In the genomic region with DNA sequence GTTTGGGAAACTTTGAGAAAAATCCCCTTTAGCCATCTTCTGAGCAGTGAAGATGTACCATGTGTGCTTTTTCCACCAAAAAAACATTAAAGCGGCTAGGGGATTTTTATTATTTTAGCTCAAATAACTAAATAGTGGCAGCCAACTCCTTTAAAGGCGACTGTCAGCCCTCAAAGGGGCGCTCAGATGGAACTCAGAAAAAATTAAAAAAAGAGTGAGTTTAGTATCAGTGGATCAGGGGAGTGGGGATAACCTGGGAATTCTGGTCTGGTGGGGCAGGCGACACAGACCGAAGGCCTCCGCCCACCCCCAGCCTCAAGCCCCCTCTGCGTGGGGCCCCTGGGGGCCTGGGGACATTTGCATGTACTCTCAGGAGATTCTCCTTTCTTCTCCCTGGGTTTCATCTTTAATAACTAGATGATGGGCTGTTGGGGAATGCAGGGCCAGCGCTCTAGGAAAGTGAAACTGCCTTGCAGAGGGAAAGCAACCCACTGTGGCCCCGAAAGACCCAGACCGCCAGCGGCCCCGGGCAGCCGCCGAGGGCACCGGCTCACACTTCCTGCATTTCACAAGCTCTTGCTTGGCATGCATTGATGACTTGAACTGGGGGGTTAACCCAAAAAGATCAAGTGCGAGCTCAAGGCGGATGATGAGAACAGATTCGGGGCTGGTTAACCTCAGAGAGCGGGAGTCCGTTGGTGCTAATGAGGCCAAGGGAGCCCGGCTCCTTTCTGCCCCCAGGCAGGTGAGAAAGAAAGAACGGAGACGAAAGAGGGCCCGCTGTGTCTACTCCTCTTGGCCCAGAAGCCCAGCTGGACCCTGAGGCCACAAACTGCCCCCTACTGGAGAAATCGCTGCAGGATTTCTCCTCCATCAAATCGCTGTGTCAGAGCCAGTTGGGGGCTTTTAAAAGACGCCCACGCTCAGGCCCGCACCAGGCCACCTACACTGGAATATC, we compare ENCODE assay signal across 9 cellular contexts. TPM values are rescaled to one million over a fixed set of nuclear protein-coding genes. Genes with fewer than 3 reads are reported as not detected.
DNase-seq lines count a peak whose midpoint lies in the region; ATAC-seq lines count a peak whose summit lies in the region.
"Had no signal": no experiment of that assay in that cellular context is flagged by ENCODE, and none has a peak within 500 bp of the region (broad histone marks: within the 10 kb centered on the region; RNA-seq: fewer than 3 reads in every experiment).

No MANE protein-coding gene starts in this region.

- H3K4me1 Mint-ChIP-seq in CD8-positive, alpha-beta memory T cell: peaks cover 36 to 52% (median 49%) of the 10 kb centered on the region in 3 donors
- H3K4me1 Mint-ChIP-seq in activated T-helper 17 cell treated with anti-CD3 and anti-CD28 coated beads, Interleukin-2, amount 50 U/mL, for 72 hours: peaks cover 51% of the 10 kb centered on the region
- peaks cover 53% of the 10 kb centered on the region for H3K4me1 Mint-ChIP-seq in stimulated activated naive CD8-positive, alpha-beta T cell treated with anti-CD3 and anti-CD28 coated beads, Interleukin-15, amount 100 ng/mL, for 72 hours

- H3K36me3 ChIP-seq in CD8-positive, alpha-beta memory T cell (ENCODE audit: insufficient read depth, low read length): no peaks in the 10 kb centered on the region

- H3K27ac Mint-ChIP-seq in CD8-positive, alpha-beta memory T cell: peak overlapping the region; percentile 92 to 100 (median 97)
- H3K27ac Mint-ChIP-seq in activated T-helper 17 cell treated with anti-CD3 and anti-CD28 coated beads, Interleukin-2, amount 50 U/mL, for 72 hours: peak overlapping the region; percentile 94
- peak overlapping the region; percentile 90 to 95 for H3K27ac Mint-ChIP-seq in stimulated activated naive CD8-positive, alpha-beta T cell treated with anti-CD3 and anti-CD28 coated beads, Interleukin-15, amount 100 ng/mL, for 72 hours

- peak overlapping the region; percentile 45 for H3K4me3 ChIP-seq in CD8-positive, alpha-beta memory T cell (ENCODE audit: low read length)

- H3K36me3 Mint-ChIP-seq in CD8-positive, alpha-beta memory T cell: peaks cover 0 to 12% (median 0%) of the 10 kb centered on the region in 3 donors
- no peaks in the 10 kb centered on the region for H3K36me3 Mint-ChIP-seq in activated T-helper 17 cell treated with anti-CD3 and anti-CD28 coated beads, Interleukin-2, amount 50 U/mL, for 72 hours (ENCODE audit: low read depth)

- POLR2A ChIA-PET in CD8-positive, alpha-beta memory T cell (lab: Charles Lee): interaction anchor here (0.6 to 2.1 kb wide), 10 partner anchors 8 to 339 kb away, joined by 3 to 8 read pairs (median 4); a partner anchor contains a TSS

- H3K4me1 ChIP-seq in CD8-positive, alpha-beta memory T cell (ENCODE audit: insufficient read depth, low read length): peaks cover 28% of the 10 kb centered on the region

- no peaks in the 10 kb centered on the region for H3K27me3 Mint-ChIP-seq in CD8-positive, alpha-beta memory T cell
- no peaks in the 10 kb centered on the region for H3K27me3 Mint-ChIP-seq in activated T-helper 17 cell treated with anti-CD3 and anti-CD28 coated beads, Interleukin-2, amount 50 U/mL, for 72 hours
- peaks cover 8% of the 10 kb centered on the region for H3K27me3 Mint-ChIP-seq in stimulated activated naive CD8-positive, alpha-beta T cell treated with anti-CD3 and anti-CD28 coated beads, Interleukin-15, amount 100 ng/mL, for 72 hours

- ATAC-seq in GM21367 (IDR thresholded peaks at IDR 0.05; ENCODE audit: unreplicated experiment): peak; percentile 51
- peak; percentile 52 for ATAC-seq in activated T-helper 17 cell treated with anti-CD3 and anti-CD28 coated beads, Interleukin-2, amount 50 U/mL, for 72 hours (replicated peaks)
- peak; percentile 87 for ATAC-seq in stimulated activated naive CD8-positive, alpha-beta T cell treated with anti-CD3 and anti-CD28 coated beads, Interleukin-15, amount 100 ng/mL, for 72 hours

- H3K9me3 Mint-ChIP-seq in CD8-positive, alpha-beta memory T cell: peaks cover 5 to 23% (median 10%) of the 10 kb centered on the region in 5 donors
- peaks cover 7% of the 10 kb centered on the region for H3K9me3 Mint-ChIP-seq in activated T-helper 17 cell treated with anti-CD3 and anti-CD28 coated beads, Interleukin-2, amount 50 U/mL, for 72 hours
- H3K9me3 Mint-ChIP-seq in stimulated activated naive CD8-positive, alpha-beta T cell treated with anti-CD3 and anti-CD28 coated beads, Interleukin-15, amount 100 ng/mL, for 72 hours: peaks cover 17 to 19% of the 10 kb centered on the region in 2 donors

- H3K9me3 ChIP-seq in CD8-positive, alpha-beta memory T cell (ENCODE audit: low read length): no peaks in the 10 kb centered on the region

- CTCF ChIA-PET in CD8-positive, alpha-beta memory T cell (lab: Charles Lee): interaction anchor here (0.8 to 7.0 kb wide), 21 partner anchors 8 to 388 kb away, joined by 3 to 43 read pairs (median 5); a partner anchor contains a TSS

- H3K4me3 Mint-ChIP-seq in CD8-positive, alpha-beta memory T cell: peak overlapping the region; percentile 83 to 99 (median 87)
- peak overlapping the region; percentile 88 for H3K4me3 Mint-ChIP-seq in activated T-helper 17 cell treated with anti-CD3 and anti-CD28 coated beads, Interleukin-2, amount 50 U/mL, for 72 hours
- H3K4me3 Mint-ChIP-seq in stimulated activated naive CD8-positive, alpha-beta T cell treated with anti-CD3 and anti-CD28 coated beads, Interleukin-15, amount 100 ng/mL, for 72 hours: peak overlapping the region; percentile 80 to 82

- H3K27me3 ChIP-seq in CD8-positive, alpha-beta memory T cell (ENCODE audit: insufficient read depth, low read length, poor library complexity, severe bottlenecking): no peaks in the 10 kb centered on the region

- peak overlapping the region; percentile 62 for H3K27ac ChIP-seq in CD8-positive, alpha-beta memory T cell (ENCODE audit: low read depth, low read length)

- DNase-seq in CD8-positive, alpha-beta memory T cell: peak; percentile 33 to 77 (median 52)
- DNase-seq in Kasumi-1 (lab: John Stamatoyannopoulos, UW) (peak; percentile 35 to 52), hepatic stellate cell (ENCODE audit: low spot score) (peak; percentile 48), NCI-H1436 (lab: John Stamatoyannopoulos, UW) (no peak), RKO (ENCODE audit: low spot score) (no peak)
- DNase-seq in stimulated activated naive CD8-positive, alpha-beta T cell treated with anti-CD3 and anti-CD28 coated beads, Interleukin-15, amount 100 ng/mL, for 72 hours: peak; percentile 19 to 76

RNA-seq across cellular contexts. Expression of a gene that starts 7.3 kb away (rescaled TPM):
- 100 to 1,000 TPM; 165 to 172 TPM for total RNA-seq in CD8-positive, alpha-beta memory T cell
- polyA plus RNA-seq in CD8-positive, alpha-beta memory T cell: 60.4 TPM
- total RNA-seq in activated T-helper 17 cell treated with anti-CD3 and anti-CD28 coated beads, Interleukin-2, amount 50 U/mL, for 72 hours: 100 to 1,000 TPM; 123 to 211 TPM
- total RNA-seq: HT1080 had no signal

Comparison
In these comparisons a context has a peak if more than half of its experiments do, and no peak if none do; other contexts are left out.
1. DNase-seq: peak in CD8-positive, alpha-beta memory T cell (5 of 5), Kasumi-1 (2 of 2), hepatic stellate cell (single experiment) and stimulated activated naive CD8-positive, alpha-beta T cell treated with anti-CD3 and anti-CD28 coated beads, Interleukin-15, amount 100 ng/mL, for 72 hours (2 of 2); none in NCI-H1436 (single experiment) and RKO (single experiment).
2. Peak in every context shown above with its lines, with median percentiles within 50 percentile points of each other: H3K27ac Mint-ChIP-seq, H3K4me3 Mint-ChIP-seq and ATAC-seq.